In the genomic region with DNA sequence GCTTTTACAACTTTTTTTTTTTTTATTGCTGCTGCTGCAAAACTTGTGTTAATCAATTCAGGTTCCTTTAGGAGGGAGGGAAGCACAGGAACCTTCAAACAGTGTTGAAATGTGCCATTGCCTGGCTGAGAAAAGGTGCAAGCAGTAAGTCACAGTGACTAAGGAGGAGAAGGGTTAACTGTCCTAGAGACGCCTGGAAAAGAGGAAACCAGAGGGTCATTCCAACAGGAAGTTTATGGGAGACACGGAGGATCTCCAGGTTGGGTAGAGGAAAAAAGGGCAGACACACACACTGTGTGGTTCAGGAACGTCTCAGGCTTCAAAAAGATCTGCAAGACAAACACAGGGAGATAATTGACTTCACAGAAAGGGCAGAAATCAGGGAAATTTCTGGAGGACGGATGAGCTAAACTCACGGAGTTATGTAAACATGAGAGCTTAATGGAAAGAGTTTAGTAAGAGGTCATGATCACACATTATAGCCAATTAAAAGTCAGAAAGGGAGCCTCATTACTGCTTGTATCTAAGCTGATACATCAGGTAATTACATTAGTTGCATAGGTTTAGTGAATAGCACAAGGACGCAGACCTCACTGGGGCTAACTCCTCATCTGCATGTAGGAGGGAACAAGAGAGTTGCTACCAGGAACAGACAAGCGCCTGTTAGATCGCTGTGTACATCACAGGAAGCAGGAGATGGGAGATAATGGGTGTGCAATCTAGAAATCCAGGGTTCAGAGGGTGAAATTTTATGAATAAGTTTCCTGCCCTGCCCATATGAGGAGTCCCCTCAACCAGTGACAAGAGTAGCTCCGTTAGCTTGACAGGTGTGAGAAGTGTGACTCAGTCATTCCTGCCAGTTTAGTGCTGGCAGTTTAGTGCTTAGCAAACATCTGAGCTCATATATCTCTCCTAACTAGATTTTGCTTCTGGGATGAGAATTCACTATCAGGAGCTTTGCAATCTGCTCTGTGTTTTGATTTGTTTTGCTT, we compare ENCODE assay signal across 10 cellular contexts.
DNase-seq lines count a peak whose midpoint lies in the region; ATAC-seq and TF ChIP-seq lines count a peak whose summit lies in the region.
"Had no signal": no experiment of that assay in that cellular context is flagged by ENCODE, and none has a peak within 500 bp of the region (broad histone marks: within the 10 kb centered on the region; RNA-seq: fewer than 3 reads in every experiment).

No MANE protein-coding gene starts in this region.

- intact Hi-C loops in left colon (cut with DNase I, micrococcal nuclease) (no loop called here), lower leg skin (cut with DNase I; ENCODE audit: low total_unique reads) (no loop called here)

- H3K9ac ChIP-seq in SK-N-SH, result no peak overlapping the region

- peak overlapping the region in 1 of 2 experiments; percentile 39; a peak in 1 of 4 replicates for H3K27ac ChIP-seq in SK-N-SH (ENCODE audit: low read depth in 2 of 2, low read length in 1 of 2)

- no peak for TF ChIP-seq RAD21 in SK-N-SH (IDR thresholded peaks at IDR 0.05; ENCODE audit: low read length)

- peak overlapping the region; percentile 28; the same call in 1 of the 2 replicates for H3K4me2 ChIP-seq in SK-N-SH

- no peaks in the 10 kb centered on the region for H3K36me3 ChIP-seq in SK-N-SH (replicated peaks in 1 of 2; ENCODE audit: control insufficient read depth in 1 of 2, insufficient read depth in 2 of 2, low read length in 1 of 2)

- CTCF ChIA-PET in SK-N-SH (lab: Yijun Ruan, JAX), result interaction anchor here (1.3 to 1.9 kb wide), 2 partner anchors 23 to 224 kb away, joined by 4 to 7 read pairs; no protein-coding TSS in a partner anchor

- 12% methylated on average over 9 of the region's 9 CpGs for WGBS in SK-N-SH (ENCODE audit: low lambda C conversion rate)
- WGBS in lower leg skin, 2 donors, result 20 to 22% methylated on average over 9 of the region's 9 CpGs

- DNase-seq in DMS53 treated with DMSO at 0.1 percent for 48 hours (lab: John Stamatoyannopoulos, UW; ENCODE audit: unreplicated experiment), result peak; percentile 93
- peak; percentile 9 for DNase-seq in M059J (ENCODE audit: low read depth)
- DNase-seq in SK-N-SH, result peak; percentile 24
- DNase-seq in left colon, result peak; percentile 19 to 52
- DNase-seq in lower leg skin (ENCODE audit: low spot score in 2 of 2), result no peak
- DNase-seq in NCI-H1436 treated with DMSO at 0.1 percent for 48 hours (lab: John Stamatoyannopoulos, UW), result no peak
- DNase-seq: caudate nucleus, NCI-H524 treated with DMSO at 0.1 percent for 48 hours had no signal

- no peak overlapping the region for H2AFZ ChIP-seq in SK-N-SH (ENCODE audit: low read depth)

- no peaks in the 10 kb centered on the region for H3K27me3 ChIP-seq in SK-N-SH (ENCODE audit: insufficient read depth)

- TF ChIP-seq POLR2A in lower leg skin (IDR thresholded peaks at IDR 0.05), result no peak

- H3K4me1 ChIP-seq in SK-N-SH (ENCODE audit: control insufficient read depth in 1 of 2, insufficient read depth in 2 of 2, low read depth in 1 of 2, low read length in 1 of 2), result peaks cover 0 to 20% of the 10 kb centered on the region in 2 experiments; a peak in 1 of 4 replicates

- ATAC-seq in left colon (peak; percentile 96), GM21528 (IDR thresholded peaks at IDR 0.05; ENCODE audit: low FRiP score, unreplicated experiment) (no peak), HG02610 (IDR thresholded peaks at IDR 0.05; ENCODE audit: unreplicated experiment) (no peak)

- no peaks in the 10 kb centered on the region for H3K9me2 ChIP-seq in SK-N-SH

- TF ChIP-seq CTCF in SK-N-SH (IDR thresholded peaks at IDR 0.05) (no peak), lower leg skin (IDR thresholded peaks at IDR 0.05) (no peak)

- TF ChIP-seq EP300 in SK-N-SH (IDR thresholded peaks at IDR 0.05; ENCODE audit: borderline replicate concordance in 1 of 2, low read depth in 1 of 2, low read length in 1 of 2), result no peak

- H3F3A ChIP-seq in SK-N-SH (replicated peaks; ENCODE audit: insufficient read depth), result no peaks in the 10 kb centered on the region

- no peaks in the 10 kb centered on the region for H3K79me2 ChIP-seq in SK-N-SH (ENCODE audit: insufficient read depth)

- peak overlapping the region in 1 of 2 experiments; percentile 18; a peak in 1 of 4 replicates for H3K4me3 ChIP-seq in SK-N-SH (ENCODE audit: low read depth in 2 of 2, low read length in 1 of 2)
- H3K4me3 ChIP-seq in lower leg skin (ENCODE audit: low read depth, poor library complexity, severe bottlenecking), result no peak overlapping the region

- no peaks in the 10 kb centered on the region for H3K9me3 ChIP-seq in SK-N-SH

- H4K20me1 ChIP-seq in SK-N-SH (ENCODE audit: insufficient read depth), result no peaks in the 10 kb centered on the region

- POLR2A ChIA-PET in SK-N-SH (lab: Yijun Ruan, JAX), result interaction anchor here (0.6 kb wide), 1 partner anchor 466 kb away, joined by 3 read pairs; no protein-coding TSS in a partner anchor

TF ChIP-seq in SK-N-SH, 30 proteins besides CTCF, POLR2A, EP300 and RAD21:
- TF ChIP-seq TCF12 (IDR thresholded peaks at IDR 0.05) (no peak), CHD2 (IDR thresholded peaks at IDR 0.05; ENCODE audit: low read length, partially characterized antibody) (no peak), POLR2AphosphoS5 (IDR thresholded peaks at IDR 0.05; ENCODE audit: low read depth, low read length) (no peak)

Comparison
In these comparisons a context has a peak if more than half of its experiments do, and no peak if none do; other contexts are left out.
1. DNase-seq: peak in DMS53 treated with DMSO at 0.1 percent for 48 hours (single experiment), M059J (single experiment), SK-N-SH (single experiment) and left colon (2 of 2); none in lower leg skin (0 of 2) and NCI-H1436 treated with DMSO at 0.1 percent for 48 hours (single experiment).